11 cellular contexts compared by ENCODE assay signal in the genomic region with DNA sequence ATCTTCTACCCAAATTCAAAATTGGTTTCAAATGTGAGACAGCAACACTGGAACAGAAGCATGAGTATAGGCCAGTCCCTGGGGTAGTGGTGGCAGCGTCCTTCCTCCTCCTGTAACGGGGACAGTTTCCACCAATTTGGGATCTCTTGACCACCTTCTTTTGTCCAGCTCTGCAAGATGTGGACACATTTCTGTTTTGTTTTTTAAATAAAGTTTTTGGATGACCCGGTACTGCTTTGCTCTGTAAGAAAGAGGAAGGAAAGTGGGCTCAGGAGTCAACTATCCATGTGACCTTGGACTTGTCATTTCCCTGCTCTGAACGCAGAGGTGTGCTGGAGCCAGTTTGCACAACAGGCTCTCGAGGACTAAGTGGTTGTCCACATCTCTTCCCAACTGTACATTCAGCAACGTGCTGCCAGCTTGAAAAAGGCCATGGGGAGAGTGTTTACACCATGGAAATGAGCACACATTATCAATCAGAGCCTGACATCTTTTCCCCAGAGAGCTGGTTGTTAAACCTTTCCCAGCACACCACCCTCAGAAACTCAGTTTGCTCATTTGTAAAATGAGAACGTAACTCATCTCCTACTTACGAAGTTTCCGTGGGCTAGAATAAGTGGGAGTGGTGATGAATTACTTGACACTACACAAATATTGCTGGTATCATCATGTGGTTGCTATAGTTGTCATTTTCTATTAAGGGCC.
DNase-seq lines count a peak whose midpoint lies in the region; ATAC-seq, FAIRE-seq and TF ChIP-seq lines count a peak whose summit lies in the region.
"Had no signal": no experiment of that assay in that cellular context is flagged by ENCODE, and none has a peak within 500 bp of the region (broad histone marks: within the 10 kb centered on the region; RNA-seq: fewer than 3 reads in every experiment).

No MANE protein-coding gene starts in this region.

- no peak overlapping the region for H3K9ac ChIP-seq in HepG2 (ENCODE audit: insufficient read depth, low read depth, low read length)

- H3K27ac ChIP-seq in HepG2 (ENCODE audit: extremely low read length, insufficient read depth, low read length), result no peak overlapping the region
- H3K27ac ChIP-seq in right lobe of liver, result no peak overlapping the region
- peak overlapping the region in 4 of 8 donors; percentile 8 to 63 (median 42) for H3K27ac ChIP-seq in spleen
- H3K27ac ChIP-seq: upper lobe of left lung had no signal

- FAIRE-seq in HepG2 (lab: Jason Lieb, UNC), result no peak
- FAIRE-seq in bronchial epithelial cell (lab: Jason Lieb, UNC), result peak; percentile 88

- H3K4me3 Mint-ChIP-seq in T-cell, result peak overlapping the region in 1 of 3 donors; percentile 78
- peak overlapping the region; percentile 80 to 83 for H3K4me3 Mint-ChIP-seq in stimulated activated naive CD8-positive, alpha-beta T cell treated with anti-CD3 and anti-CD28 coated beads, Interleukin-15, amount 100 ng/mL, for 72 hours

- no peak for ATAC-seq in HepG2
- ATAC-seq in right lobe of liver, result no peak
- ATAC-seq in T-cell (replicated peaks in 1 of 4), result no peak
- peak; percentile 60 for ATAC-seq in stimulated activated naive CD8-positive, alpha-beta T cell treated with anti-CD3 and anti-CD28 coated beads, Interleukin-15, amount 100 ng/mL, for 72 hours

- TF ChIP-seq POLR2A in HepG2 (IDR thresholded peaks at IDR 0.05; ENCODE audit: insufficient read depth in 1 of 2, low read depth in 2 of 2, low read length in 2 of 2) (no peak), right lobe of liver (IDR thresholded peaks at IDR 0.05) (no peak), spleen (IDR thresholded peaks at IDR 0.05) (no peak)

- TF ChIP-seq EP300 in HepG2 (IDR thresholded peaks at IDR 0.05; ENCODE audit: low read depth in 2 of 2, low read length in 2 of 2) (no peak), HepG2 (CRISPR knock-in tag; IDR thresholded peaks at IDR 0.05; ENCODE audit: borderline replicate concordance) (no peak)

- H3K4me1 ChIP-seq in HepG2 (ENCODE audit: insufficient read depth, low read length) (no peaks in the 10 kb centered on the region), right lobe of liver (no peaks in the 10 kb centered on the region), spleen (peaks cover 9 to 53% (median 27%) of the 10 kb centered on the region in 6 donors)

- no TSS peak for BruUV-seq in HepG2 (replicated peaks; lab: Mats Ljungman, UMichigan)

- H3K4me2 ChIP-seq in HepG2 (ENCODE audit: low read depth, low read length), result no peak overlapping the region

- no peaks in the 10 kb centered on the region for H4K20me1 ChIP-seq in HepG2 (ENCODE audit: insufficient read depth, low read length)

- CTCF ChIA-PET in HepG2 (lab: Yijun Ruan, JAX; ENCODE audit: low intra/inter-chr PET ratio, low total read pairs) (no interaction called here), T-cell (lab: Charles Lee) (interaction anchor here (0.5 to 1.8 kb wide), 5 partner anchors 9 to 379 kb away, joined by 3 to 7 read pairs (median 3); no protein-coding TSS in a partner anchor)

- H3K36me3 Mint-ChIP-seq in T-cell, result peaks cover 22% of the 10 kb centered on the region

- H3K27me3 ChIP-seq in HepG2 (ENCODE audit: control insufficient read depth in 1 of 2, insufficient read depth in 2 of 2, low read length in 2 of 2) (peaks cover 0 to 6% of the 10 kb centered on the region in 2 experiments; a peak in 2 of 5 replicates), right lobe of liver (no peaks in the 10 kb centered on the region), bronchial epithelial cell (ENCODE audit: control insufficient read depth, insufficient read depth, low read length) (no peaks in the 10 kb centered on the region), spleen (replicated peaks in 1 of 7) (no peaks in the 10 kb centered on the region)
- H3K27me3 ChIP-seq: upper lobe of left lung had no signal

- peak overlapping the region; percentile 95 to 99 for H3K27ac Mint-ChIP-seq in T-cell
- H3K27ac Mint-ChIP-seq in stimulated activated naive CD8-positive, alpha-beta T cell treated with anti-CD3 and anti-CD28 coated beads, Interleukin-15, amount 100 ng/mL, for 72 hours, result peak overlapping the region; percentile 99

- no peaks in the 10 kb centered on the region for H3K9me3 Mint-ChIP-seq in T-cell
- H3K9me3 Mint-ChIP-seq in stimulated activated naive CD8-positive, alpha-beta T cell treated with anti-CD3 and anti-CD28 coated beads, Interleukin-15, amount 100 ng/mL, for 72 hours, result peaks cover 4 to 18% of the 10 kb centered on the region in 2 donors

- no peaks in the 10 kb centered on the region for H3K27me3 Mint-ChIP-seq in T-cell
- no peaks in the 10 kb centered on the region for H3K27me3 Mint-ChIP-seq in stimulated activated naive CD8-positive, alpha-beta T cell treated with anti-CD3 and anti-CD28 coated beads, Interleukin-15, amount 100 ng/mL, for 72 hours

- POLR2A ChIA-PET in HepG2 (lab: Yijun Ruan, JAX), result no interaction called here
- POLR2A ChIA-PET in T-cell (lab: Charles Lee), result interaction anchor here in 1 of 2 donors (0.6 kb wide), 2 partner anchors 17 to 19 kb away, joined by 3 read pairs; no protein-coding TSS in a partner anchor

- H3K4me3 ChIP-seq in HepG2 (replicated peaks in 1 of 3; ENCODE audit: insufficient read depth in 1 of 3, low read depth in 2 of 3, low read length in 3 of 3) (no peak overlapping the region), right lobe of liver (no peak overlapping the region), bronchial epithelial cell (ENCODE audit: low read depth, low read length) (no peak overlapping the region), spleen (no peak overlapping the region)
- H3K4me3 ChIP-seq: upper lobe of left lung had no signal

- no peak overlapping the region for H2AFZ ChIP-seq in HepG2 (ENCODE audit: low read length)

- in situ Hi-C loops in HepG2 (cut with HindIII; ENCODE audit: extremely low pct_ligation_motif_present, low pct_unique_long_range_greater_than_20kb), result no loop called here

- intact Hi-C loops in HepG2 (cut with micrococcal nuclease; ENCODE audit: unreplicated experiment) (loop anchor here (10.0 kb wide), 1 partner anchor 103 kb away; no protein-coding TSS in a partner anchor), right lobe of liver (cut with DNase I) (no loop called here), spleen (cut with DNase I; ENCODE audit: low total_unique reads) (no loop called here)

- H3K79me2 ChIP-seq in HepG2 (ENCODE audit: insufficient read depth, low read length), result no peaks in the 10 kb centered on the region

- no peak for DNase-seq in HepG2 (ENCODE audit: low spot score)
- no peak for DNase-seq in right lobe of liver
- DNase-seq in T-cell, result no peak
- no peak for DNase-seq in bronchial epithelial cell (ENCODE audit: low read depth)
- DNase-seq in stimulated activated naive CD8-positive, alpha-beta T cell treated with anti-CD3 and anti-CD28 coated beads, Interleukin-15, amount 100 ng/mL, for 72 hours, result peak; percentile 42 to 49
- DNase-seq in HUDEP-2 (lab: John Stamatoyannopoulos, UW; ENCODE audit: unreplicated experiment in 76 of 76), result no peak
- no peak for DNase-seq in spleen
- no peak for DNase-seq in NCI-H526 (lab: John Stamatoyannopoulos, UW)
- DNase-seq: NCI-H2081 treated with DMSO at 0.1 percent for 48 hours, RPMI8226 had no signal

- TF ChIP-seq RAD21 in HepG2 (CRISPR knock-in tag; IDR thresholded peaks at IDR 0.05), result no peak

- peaks cover 72 to 85% (median 81%) of the 10 kb centered on the region in 3 donors for H3K4me1 Mint-ChIP-seq in T-cell
- peaks cover 89% of the 10 kb centered on the region for H3K4me1 Mint-ChIP-seq in stimulated activated naive CD8-positive, alpha-beta T cell treated with anti-CD3 and anti-CD28 coated beads, Interleukin-15, amount 100 ng/mL, for 72 hours

- WGBS in HepG2 (ENCODE audit: low lambda C conversion rate), result 31% methylated on average over 9 of the region's 9 CpGs
- 67% methylated on average over 6 of the region's 9 CpGs for WGBS in right lobe of liver (ENCODE audit: insufficient coverage, low coverage, low lambda C conversion rate, missing lambda C conversion rate)
- 44 to 76% (median 57%) methylated on average over 9 of the region's 9 CpGs for WGBS in spleen, 5 donors

- H3K9me3 ChIP-seq in HepG2 (ENCODE audit: low read length), result no peaks in the 10 kb centered on the region
- no peaks in the 10 kb centered on the region for H3K9me3 ChIP-seq in right lobe of liver
- H3K9me3 ChIP-seq in spleen, result no peaks in the 10 kb centered on the region
- H3K9me3 ChIP-seq: upper lobe of left lung had no signal

- TF ChIP-seq CTCF in HepG2 (CRISPR knock-in tag; IDR thresholded peaks at IDR 0.05) (no peak), right lobe of liver (IDR thresholded peaks at IDR 0.05) (no peak), bronchial epithelial cell (IDR thresholded peaks at IDR 0.05; ENCODE audit: insufficient read depth, low read length, severe bottlenecking) (no peak), spleen (IDR thresholded peaks at IDR 0.05 in 8 of 11, conservative IDR thresholded peaks at IDR 0.05 in 3 of 11) (no peak)

- H3K36me3 ChIP-seq in HepG2 (replicated peaks in 1 of 2; ENCODE audit: control insufficient read depth in 1 of 2, insufficient read depth in 2 of 2, low read length in 2 of 2) (no peaks in the 10 kb centered on the region), right lobe of liver (no peaks in the 10 kb centered on the region), bronchial epithelial cell (ENCODE audit: control insufficient read depth, insufficient read depth, low read length) (no peaks in the 10 kb centered on the region), spleen (no peaks in the 10 kb centered on the region)
- H3K36me3 ChIP-seq: upper lobe of left lung had no signal

Comparison
In these comparisons a context has a peak if more than half of its experiments do, and no peak if none do; other contexts are left out.
1. DNase-seq: peak in stimulated activated naive CD8-positive, alpha-beta T cell treated with anti-CD3 and anti-CD28 coated beads, Interleukin-15, amount 100 ng/mL, for 72 hours (2 of 2); none in HepG2 (single experiment), right lobe of liver (0 of 3), T-cell (0 of 34), bronchial epithelial cell (single experiment), HUDEP-2 (0 of 76), spleen (single experiment) and NCI-H526 (0 of 2).